8 cellular contexts compared by ENCODE assay signal in the genomic region with DNA sequence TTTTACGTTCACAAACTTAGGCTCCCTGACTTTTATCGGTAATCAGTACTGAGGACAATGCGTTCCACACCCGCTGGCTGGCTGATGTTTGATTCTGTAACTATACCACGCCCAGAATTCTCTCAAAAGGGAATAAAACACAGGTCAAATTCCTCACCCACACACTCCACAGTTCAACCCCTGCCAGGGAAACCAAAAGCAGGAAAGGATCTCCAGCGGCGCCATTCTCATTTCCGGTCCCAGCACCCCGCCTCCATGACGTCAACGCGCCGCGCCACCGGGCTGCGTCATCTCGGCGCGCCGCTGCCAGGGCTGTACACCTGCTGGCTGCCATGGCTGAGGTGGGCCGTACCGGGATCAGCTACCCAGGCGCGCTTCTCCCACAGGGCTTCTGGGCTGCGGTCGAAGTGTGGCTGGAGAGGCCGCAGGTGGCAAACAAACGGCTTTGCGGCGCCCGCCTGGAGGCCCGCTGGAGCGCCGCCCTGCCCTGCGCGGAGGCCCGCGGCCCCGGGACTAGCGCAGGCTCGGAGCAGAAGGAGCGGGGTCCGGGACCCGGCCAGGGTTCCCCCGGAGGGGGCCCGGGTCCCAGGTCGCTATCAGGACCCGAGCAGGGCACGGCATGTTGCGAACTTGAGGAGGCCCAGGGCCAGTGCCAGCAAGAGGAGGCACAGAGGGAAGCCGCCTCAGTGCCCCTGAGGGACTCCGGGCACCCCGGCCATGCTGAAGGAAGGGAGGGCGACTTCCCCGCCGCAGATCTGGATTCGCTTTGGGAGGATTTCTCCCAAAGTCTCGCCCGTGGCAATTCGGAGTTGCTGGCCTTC. TPM values are rescaled to one million over a fixed set of nuclear protein-coding genes. Genes with fewer than 3 reads are reported as not detected.
A peak's percentile ranks its signal among the peaks of the same experiment; 100 is the strongest.
DNase-seq lines count a peak whose midpoint lies in the region; ATAC-seq, FAIRE-seq and TF ChIP-seq lines count a peak whose summit lies in the region.

ACOX3 (minus strand) TSS at position 233 of the 821 bp plus-strand sequence. CDS start 24,202 bp downstream, outside the sequence.
TRMT44 (plus strand) TSS at position 287 of the 821 bp plus-strand sequence; CDS start at position 333, 46 bp downstream.

- 2% methylated on average over 60 of the region's 60 CpGs; no CpG with 5 or more reads in 1 of the 2 experiments for WGBS in H1 (ENCODE audit: extremely low coverage in 1 of 2, insufficient coverage in 1 of 2, insufficient read length in 1 of 2, insufficient replicate concordance in 2 of 2, low coverage in 1 of 2, low lambda C conversion rate in 2 of 2, missing lambda C conversion rate in 1 of 2), 2 experiments
- 1% methylated on average over 60 of the region's 60 CpGs for WGBS in mesenchymal stem cell

- H3K18ac ChIP-seq in H1 (ENCODE audit: extremely low read depth, low read length) (peak within 1 kb of the TSS; percentile 15; the same call in 1 of the 2 replicates), mesenchymal stem cell (ENCODE audit: low read depth in 1 of 2, low read length in 2 of 2) (peak within 1 kb of the TSS in 1 of 2 experiments; percentile 61)

- H3K79me2 ChIP-seq in H1 (ENCODE audit: control insufficient read depth in 1 of 2, insufficient read depth in 2 of 2, low read length in 2 of 2), result peaks cover 12 to 40% of the 10 kb centered on the region in 2 experiments

- H3K4me2 ChIP-seq in H1 (ENCODE audit: insufficient read depth in 1 of 2, low read depth in 2 of 2, low read length in 2 of 2), result peak within 1 kb of the TSS; percentile 63 to 80
- H3K4me2 ChIP-seq in mesenchymal stem cell (ENCODE audit: low read length, poor library complexity, severe bottlenecking), result peak within 1 kb of the TSS; percentile 87

- peaks cover 4 to 7% of the 10 kb centered on the region in 2 experiments for H4K20me1 ChIP-seq in H1 (replicated peaks in 1 of 2; ENCODE audit: control insufficient read depth in 1 of 2, insufficient read depth in 2 of 2, low read length in 2 of 2)

- H2AK5ac ChIP-seq in H1 (ENCODE audit: low read depth, low read length), result no peak within 1 kb of the TSS
- no peak within 1 kb of the TSS for H2AK5ac ChIP-seq in mesenchymal stem cell (ENCODE audit: low read length, severe bottlenecking)

- peak within 1 kb of the TSS; percentile 98 for H3K4me3 Mint-ChIP-seq in activated CD8-positive, alpha-beta memory T cell treated with anti-CD3 and anti-CD28 coated beads, Interleukin-2, amount 10 ng/mL, durations not matched to agents 7 days and 5 days

- no peak within 1 kb of the TSS for H2BK20ac ChIP-seq in H1 (ENCODE audit: low read length)

- peak in 1 of 2 experiments; percentile 86; a peak in 1 of 3 replicates for TF ChIP-seq EP300 in H1 (IDR thresholded peaks at IDR 0.05; ENCODE audit: borderline replicate concordance in 1 of 2, low read depth in 2 of 2, low read length in 2 of 2)

- FAIRE-seq in H1 (lab: Jason Lieb, UNC), result peak; percentile 63

- DNase-seq in COR-L47 (lab: John Stamatoyannopoulos, UW) (peak; percentile 80), GM20000 (ENCODE audit: low spot score) (peak; percentile 93), HT1080 (ENCODE audit: low read depth) (peak; percentile 90), NOMO-1 treated with dmso at 0.1 percent for 144 hours (lab: John Stamatoyannopoulos, UW; ENCODE audit: unreplicated experiment) (peak; percentile 74), H1 (ENCODE audit: low read depth in 1 of 2, low spot score in 2 of 2) (peak; percentile 57 to 100), mesenchymal stem cell (peak; percentile 92)
- peak; percentile 93 for DNase-seq in activated CD8-positive, alpha-beta memory T cell treated with anti-CD3 and anti-CD28 coated beads, Interleukin-2, amount 10 ng/mL, durations not matched to agents 7 days and 5 days
- DNase-seq in stimulated activated CD8-positive, alpha-beta memory T cell treated with anti-CD3 and anti-CD28 coated beads, Interleukin-12 subunit alpha, Interleukin-12 subunit beta, amount 100 ng/mL, for 24 hours (ENCODE audit: extremely low read depth), result peak; percentile 74

- H2BK12ac ChIP-seq in H1 (ENCODE audit: low read depth, low read length) (no peak within 1 kb of the TSS; the same call in 1 of the 2 replicates), mesenchymal stem cell (ENCODE audit: low read length in 2 of 2) (no peak within 1 kb of the TSS)

- no peaks in the 10 kb centered on the region for H3K36me3 ChIP-seq in H1 (ENCODE audit: control insufficient read depth in 2 of 4, insufficient read depth in 4 of 4, low read length in 3 of 4)
- no peaks in the 10 kb centered on the region for H3K36me3 ChIP-seq in mesenchymal stem cell (ENCODE audit: control insufficient read depth in 1 of 2, insufficient read depth in 2 of 2, low read depth in 1 of 2, low read length in 2 of 2)

- H2BK5ac ChIP-seq in H1 (ENCODE audit: low read depth, low read length) (peak within 1 kb of the TSS; percentile 5; the same call in 1 of the 2 replicates), mesenchymal stem cell (ENCODE audit: low read depth, low read length, poor library complexity, severe bottlenecking) (no peak within 1 kb of the TSS)

- H3K79me1 ChIP-seq in H1 (ENCODE audit: low read depth, low read length) (peaks cover 7% of the 10 kb centered on the region), mesenchymal stem cell (replicated peaks; ENCODE audit: low read length, poor library complexity, severe bottlenecking) (peaks cover 36% of the 10 kb centered on the region)

- no peak within 1 kb of the TSS for H2BK120ac ChIP-seq in H1 (replicated peaks; ENCODE audit: low read depth, low read length)
- H2BK120ac ChIP-seq in mesenchymal stem cell (ENCODE audit: low read depth, low read length), result no peak within 1 kb of the TSS

- H3K14ac ChIP-seq in H1 (ENCODE audit: insufficient read length), result no peak within 1 kb of the TSS
- peak within 1 kb of the TSS in 1 of 2 experiments; percentile 44 for H3K14ac ChIP-seq in mesenchymal stem cell (ENCODE audit: low read length in 2 of 2)

- TF ChIP-seq RAD21 in H1 (IDR thresholded peaks at IDR 0.05 in 1 of 2, conservative IDR thresholded peaks at IDR 0.05 in 1 of 2; ENCODE audit: low read depth in 2 of 2, low read length in 2 of 2), result no peak; a peak in 1 of 4 replicates

- peaks cover 3 to 22% (median 4%) of the 10 kb centered on the region in 4 experiments; a peak in 6 of 7 replicates for H3K4me1 ChIP-seq in H1 (replicated peaks in 1 of 4; ENCODE audit: control insufficient read depth in 3 of 4, insufficient read depth in 4 of 4, low read length in 3 of 4)
- H3K4me1 ChIP-seq in mesenchymal stem cell (ENCODE audit: control insufficient read depth, insufficient read depth, low read depth, low read length), result peaks cover 10% of the 10 kb centered on the region

- POLR2A ChIA-PET in H1 (lab: Charles Lee; ENCODE audit: partially characterized antibody), result interaction anchor here (0.7 to 2.0 kb wide), 4 partner anchors 12 to 106 kb away, joined by 3 to 11 read pairs (median 3); no protein-coding TSS in a partner anchor

- H3K27me3 ChIP-seq in H1 (replicated peaks in 1 of 4; ENCODE audit: control insufficient read depth in 3 of 4, extremely low read depth in 1 of 4, insufficient read depth in 3 of 4, low read length in 3 of 4) (no peaks in the 10 kb centered on the region), mesenchymal stem cell (ENCODE audit: control insufficient read depth in 1 of 2, insufficient read depth in 1 of 2, low read length in 2 of 2) (no peaks in the 10 kb centered on the region)

- H3K27ac Mint-ChIP-seq in activated CD8-positive, alpha-beta memory T cell treated with anti-CD3 and anti-CD28 coated beads, Interleukin-2, amount 10 ng/mL, durations not matched to agents 7 days and 5 days, result peak within 1 kb of the TSS; percentile 98

- peak within 1 kb of the TSS; percentile 9 for H3K56ac ChIP-seq in H1 (replicated peaks; ENCODE audit: insufficient read length, low read depth, low read length)

- H3K27me3 Mint-ChIP-seq in activated CD8-positive, alpha-beta memory T cell treated with anti-CD3 and anti-CD28 coated beads, Interleukin-2, amount 10 ng/mL, durations not matched to agents 7 days and 5 days, result no peaks in the 10 kb centered on the region

- H3K4me1 Mint-ChIP-seq in activated CD8-positive, alpha-beta memory T cell treated with anti-CD3 and anti-CD28 coated beads, Interleukin-2, amount 10 ng/mL, durations not matched to agents 7 days and 5 days, result peaks cover 74% of the 10 kb centered on the region

- peak; percentile 37 to 78 for TF ChIP-seq POLR2A in H1 (IDR thresholded peaks at IDR 0.05; ENCODE audit: control extremely low read depth in 1 of 2, low read depth in 2 of 2, low read length in 2 of 2)

- peak within 1 kb of the TSS; percentile 59 for H4K5ac ChIP-seq in H1 (ENCODE audit: insufficient read length, low read depth, low read length)

- no peaks in the 10 kb centered on the region for H3K9me3 Mint-ChIP-seq in activated CD8-positive, alpha-beta memory T cell treated with anti-CD3 and anti-CD28 coated beads, Interleukin-2, amount 10 ng/mL, durations not matched to agents 7 days and 5 days (ENCODE audit: low read depth)

- peaks cover 10% of the 10 kb centered on the region for H3K23me2 ChIP-seq in H1 (ENCODE audit: low read depth, low read length)

- H2AFZ ChIP-seq in H1 (ENCODE audit: low read length), result no peak within 1 kb of the TSS
- H2AFZ ChIP-seq in mesenchymal stem cell (ENCODE audit: low read depth, low read length), result peak within 1 kb of the TSS; percentile 97

- peak; percentile 94 for ATAC-seq in activated CD8-positive, alpha-beta memory T cell treated with anti-CD3 and anti-CD28 coated beads, Interleukin-2, amount 10 ng/mL, durations not matched to agents 7 days and 5 days

- no peak within 1 kb of the TSS for H3K4ac ChIP-seq in H1 (replicated peaks; ENCODE audit: insufficient read length, low read depth, low read length)
- H3K4ac ChIP-seq in mesenchymal stem cell (ENCODE audit: low read depth in 1 of 2, low read length in 2 of 2), result peak within 1 kb of the TSS; percentile 68 to 96

- H3K36me3 Mint-ChIP-seq in activated CD8-positive, alpha-beta memory T cell treated with anti-CD3 and anti-CD28 coated beads, Interleukin-2, amount 10 ng/mL, durations not matched to agents 7 days and 5 days, result peaks cover 2% of the 10 kb centered on the region

- peak within 1 kb of the TSS; percentile 71 to 92 (median 90) for H3K4me3 ChIP-seq in H1 (ENCODE audit: extremely low read depth in 1 of 4, insufficient read depth in 2 of 4, low read depth in 3 of 4, low read length in 4 of 4)
- peak within 1 kb of the TSS; percentile 85 to 93 for H3K4me3 ChIP-seq in mesenchymal stem cell (ENCODE audit: insufficient read depth in 1 of 2, low read depth in 1 of 2, low read length in 2 of 2)

- H3K9ac ChIP-seq in H1 (replicated peaks in 1 of 4; ENCODE audit: extremely low read depth in 1 of 4, low read depth in 3 of 4, low read length in 3 of 4) (peak within 1 kb of the TSS; percentile 51 to 85 (median 68)), mesenchymal stem cell (ENCODE audit: low read length) (peak within 1 kb of the TSS; percentile 95)

- H4K91ac ChIP-seq in H1 (replicated peaks; ENCODE audit: insufficient read length, low read length), result no peak within 1 kb of the TSS
- peak within 1 kb of the TSS; percentile 18 for H4K91ac ChIP-seq in mesenchymal stem cell (ENCODE audit: low read length)

- H3K9me3 ChIP-seq in H1 (ENCODE audit: insufficient read depth in 2 of 2, low read depth in 1 of 2, low read length in 1 of 2) (no peaks in the 10 kb centered on the region), mesenchymal stem cell (ENCODE audit: control insufficient read depth, low read length) (no peaks in the 10 kb centered on the region)

- H2BK15ac ChIP-seq in H1 (ENCODE audit: low read length) (no peak within 1 kb of the TSS), mesenchymal stem cell (ENCODE audit: low read depth, poor library complexity, severe bottlenecking) (peak within 1 kb of the TSS; percentile 4)

- H3K27ac ChIP-seq in H1 (ENCODE audit: low read depth, low read length), result peak within 1 kb of the TSS; percentile 67
- peak within 1 kb of the TSS; percentile 92 for H3K27ac ChIP-seq in mesenchymal stem cell (ENCODE audit: low read length, poor library complexity, severe bottlenecking)

- no peak within 1 kb of the TSS for H3K23ac ChIP-seq in H1 (ENCODE audit: insufficient read length)
- peak within 1 kb of the TSS in 1 of 2 experiments; percentile 9 for H3K23ac ChIP-seq in mesenchymal stem cell (ENCODE audit: low read length in 2 of 2)

- TF ChIP-seq CTCF in GM20000 (IDR thresholded peaks at IDR 0.05; ENCODE audit: extremely low read depth, missing control alignments) (no peak), H1 (IDR thresholded peaks at IDR 0.05; ENCODE audit: control extremely low read depth in 1 of 3, insufficient read depth in 1 of 3, low read depth in 1 of 3, low read length in 3 of 3) (no peak)

- CTCF ChIA-PET in activated CD8-positive, alpha-beta memory T cell treated with anti-CD3 and anti-CD28 coated beads, Interleukin-2, amount 10 ng/mL, durations not matched to agents 7 days and 5 days (lab: Charles Lee), result interaction anchor here (1.1 to 1.7 kb wide), 3 partner anchors 8 to 31 kb away, joined by 4 to 9 read pairs (median 6); no protein-coding TSS in a partner anchor
- CTCF ChIA-PET in H1 (lab: Charles Lee; ENCODE audit: partially characterized antibody), result interaction anchor here (1.5 to 2.4 kb wide), 2 partner anchors 9 to 12 kb away, joined by 5 to 9 read pairs; no protein-coding TSS in a partner anchor

- H4K8ac ChIP-seq in H1 (ENCODE audit: extremely low read depth, insufficient read depth, low read length), result peak within 1 kb of the TSS; percentile 91
- peak within 1 kb of the TSS; percentile 98 for H4K8ac ChIP-seq in mesenchymal stem cell (ENCODE audit: low read length)

RNA-seq across cellular contexts. Expression of gene ACOX3, which starts in this region (rescaled TPM):
- 16.6 and 20.4 TPM in 2 replicates for total RNA-seq in HT1080 (2014; rRNA removed; shearing (Covaris generic))
- 14.4 and 17.9 TPM in 2 replicates for polyA plus RNA-seq in HT1080 (2015; cell fraction: cytosol; rRNA removed)
- 30.8 and 40.1 TPM in 2 replicates for polyA plus RNA-seq in HT1080 (2015; cell fraction: nucleus; rRNA removed)
- total RNA-seq in activated CD8-positive, alpha-beta memory T cell treated with anti-CD3 and anti-CD28 coated beads, Interleukin-2, amount 10 ng/mL, durations not matched to agents 7 days and 5 days, result 10 to 100 TPM; 11.7 to 13.0 TPM
- 9.9 and 10.2 TPM in 2 replicates for total RNA-seq in H1 (2021; fragmentation: NEBNext Ultra II Directional; extraction: Animal tissue kit (Norgen Biotek cat#: 25700))
- polyA plus RNA-seq in H1 (2011; rRNA removed), result 2.5 and 4.3 TPM in 2 replicates
- 3.5 TPM for polyA plus RNA-seq in H1 (2011; cell fraction: cytosol; rRNA removed)
- polyA plus RNA-seq in H1 (2011; cell fraction: nucleus; rRNA removed), result 4.9 TPM
- polyA plus RNA-seq in H1 (2012, experiment 1 of 2), result 5.7 to 10.4 TPM (median 7.9 TPM) in 4 replicates
- polyA plus RNA-seq in H1 (2012, experiment 2 of 2), result 8.1 TPM
- polyA plus RNA-seq in H1 (2013, experiment 1 of 2), result 6.0 TPM
- polyA plus RNA-seq in H1 (2013, experiment 2 of 2), result 5.7 TPM
- polyA minus RNA-seq in H1 (2011; rRNA and poly(A)+ RNA removed), result 5.4 and 9.0 TPM in 2 replicates
- polyA minus RNA-seq in H1 (2011; cell fraction: cytosol; rRNA and poly(A)+ RNA removed), result 2.1 TPM
- polyA minus RNA-seq in H1 (2011; cell fraction: nucleus; rRNA and poly(A)+ RNA removed), result 5.4 TPM
- 10.4 TPM for polyA plus RNA-seq in mesenchymal stem cell (2013, experiment 1 of 2)
- 12.2 TPM for polyA plus RNA-seq in mesenchymal stem cell (2013, experiment 2 of 2)

RNA-seq across cellular contexts. Expression of gene TRMT44, which starts in this region (rescaled TPM):
- 13.0 and 13.1 TPM in 2 replicates for total RNA-seq in HT1080 (2014; rRNA removed; shearing (Covaris generic))
- 8.1 and 8.3 TPM in 2 replicates for polyA plus RNA-seq in HT1080 (2015; cell fraction: cytosol; rRNA removed)
- 24.7 and 37.8 TPM in 2 replicates for polyA plus RNA-seq in HT1080 (2015; cell fraction: nucleus; rRNA removed)
- total RNA-seq in activated CD8-positive, alpha-beta memory T cell treated with anti-CD3 and anti-CD28 coated beads, Interleukin-2, amount 10 ng/mL, durations not matched to agents 7 days and 5 days, result 10 to 100 TPM; 20.5 to 24.5 TPM
- total RNA-seq in H1 (2021; fragmentation: NEBNext Ultra II Directional; extraction: Animal tissue kit (Norgen Biotek cat#: 25700)), result 20.1 and 23.9 TPM in 2 replicates
- polyA plus RNA-seq in H1 (2011; rRNA removed), result 8.6 and 11.6 TPM in 2 replicates
- 10.6 TPM for polyA plus RNA-seq in H1 (2011; cell fraction: cytosol; rRNA removed)
- polyA plus RNA-seq in H1 (2011; cell fraction: nucleus; rRNA removed), result 37.2 TPM
- 9.3 to 14.4 TPM (median 11.8 TPM) in 4 replicates for polyA plus RNA-seq in H1 (2012, experiment 1 of 2)
- polyA plus RNA-seq in H1 (2012, experiment 2 of 2), result 5.4 TPM
- polyA plus RNA-seq in H1 (2013, experiment 1 of 2), result 7.4 TPM
- polyA plus RNA-seq in H1 (2013, experiment 2 of 2), result 7.0 TPM
- polyA minus RNA-seq in H1 (2011; rRNA and poly(A)+ RNA removed), result 14.1 and 18.0 TPM in 2 replicates
- 19.2 TPM for polyA minus RNA-seq in H1 (2011; cell fraction: cytosol; rRNA and poly(A)+ RNA removed)
- 52.7 TPM for polyA minus RNA-seq in H1 (2011; cell fraction: nucleus; rRNA and poly(A)+ RNA removed)
- 3.7 TPM for polyA plus RNA-seq in mesenchymal stem cell (2013, experiment 1 of 2)
- polyA plus RNA-seq in mesenchymal stem cell (2013, experiment 2 of 2), result 3.6 TPM

Comparison
In these comparisons a context has a peak if more than half of its experiments do, and no peak if none do; other contexts are left out.
1. Peak in every context shown above with its lines: DNase-seq, ATAC-seq, H3K4me3 ChIP-seq and H3K27ac ChIP-seq.